8 cellular contexts compared by ENCODE assay signal in genomic region chr9:113409883-113410206, GRCh38. TPM values are rescaled to one million over a fixed set of nuclear protein-coding genes. Genes with fewer than 3 reads are reported as not detected.
DNase-seq lines count a peak whose midpoint lies in the region; ATAC-seq and TF ChIP-seq lines count a peak whose summit lies in the region.

No MANE protein-coding gene starts in this region.

- peak overlapping the region; percentile 92 for H3K27ac ChIP-seq in DOHH2 (ENCODE audit: low read depth, low read length)
- peak overlapping the region; percentile 94 to 98 (median 94) for H3K27ac ChIP-seq in right lobe of liver
- H3K27ac ChIP-seq in upper lobe of left lung = peak overlapping the region; percentile 90 to 99 (median 94)

- intact Hi-C loops in right lobe of liver (cut with DNase I) = loop anchor here in 1 of 2 donors (5.0 kb wide), 1 partner anchor 98 kb away; no protein-coding TSS in a partner anchor

- H3K9me3 ChIP-seq in DOHH2 (ENCODE audit: control insufficient read depth, insufficient read depth, low read length) (no peaks in the 10 kb centered on the region), right lobe of liver (no peaks in the 10 kb centered on the region), upper lobe of left lung (no peaks in the 10 kb centered on the region)

- peaks cover 35% of the 10 kb centered on the region for H3K36me3 ChIP-seq in DOHH2 (ENCODE audit: control insufficient read depth, low read length)
- H3K36me3 ChIP-seq in right lobe of liver = peaks cover 0 to 12% (median 6%) of the 10 kb centered on the region in 4 donors
- peaks cover 0 to 15% (median 10%) of the 10 kb centered on the region in 4 donors for H3K36me3 ChIP-seq in upper lobe of left lung

- no peak for TF ChIP-seq EP300 in upper lobe of left lung (IDR thresholded peaks at IDR 0.05)

- DNase-seq in amniotic stem cell (lab: John Stamatoyannopoulos, UW) (peak; percentile 54), right lobe of liver (no peak), upper lobe of left lung (peak in 1 of 2 donors; percentile 31), GDM1 (lab: John Stamatoyannopoulos, UW) (no peak), KG1 (lab: John Stamatoyannopoulos, UW) (no peak)

- peaks cover 25% of the 10 kb centered on the region for H3F3A ChIP-seq in DOHH2 (ENCODE audit: control insufficient read depth, insufficient read depth)

- TF ChIP-seq POLR2A in right lobe of liver (IDR thresholded peaks at IDR 0.05) = no peak
- TF ChIP-seq POLR2A in upper lobe of left lung (IDR thresholded peaks at IDR 0.05) = no peak

- peak overlapping the region; percentile 90 for H3K4me2 ChIP-seq in DOHH2 (ENCODE audit: low read length)

- 0% methylated on average over 2 of the region's 20 CpGs for WGBS in right lobe of liver (ENCODE audit: insufficient coverage, low coverage, low lambda C conversion rate, missing lambda C conversion rate)
- 0 to 1% methylated on average over 2 to 19 of the region's 20 CpGs for whole genome bisulfite sequencing in upper lobe of left lung, 2 donors

- H4K20me1 ChIP-seq in DOHH2 (ENCODE audit: control insufficient read depth, insufficient read depth, low read depth, low read length) = no peaks in the 10 kb centered on the region

- H3K4me3 ChIP-seq in DOHH2 (ENCODE audit: low read length) (peak overlapping the region; percentile 96), right lobe of liver (peak overlapping the region; percentile 84 to 95 (median 85)), upper lobe of left lung (peak overlapping the region; percentile 79 to 90 (median 86))

- peaks cover 31% of the 10 kb centered on the region for H3K4me1 ChIP-seq in DOHH2 (ENCODE audit: control insufficient read depth, low read length)
- H3K4me1 ChIP-seq in right lobe of liver = peaks cover 0 to 20% (median 8%) of the 10 kb centered on the region in 4 donors
- peaks cover 9 to 33% (median 16%) of the 10 kb centered on the region in 4 donors for H3K4me1 ChIP-seq in upper lobe of left lung

- no peak for TF ChIP-seq CTCF in DOHH2 (IDR thresholded peaks at IDR 0.05; ENCODE audit: low read depth, low read length, poor library complexity, severe bottlenecking)
- no peak for TF ChIP-seq CTCF in right lobe of liver (IDR thresholded peaks at IDR 0.05)
- no peak for TF ChIP-seq CTCF in upper lobe of left lung (IDR thresholded peaks at IDR 0.05)

- no peaks in the 10 kb centered on the region for H3K9me2 ChIP-seq in DOHH2 (replicated peaks; ENCODE audit: control insufficient read depth, low read length)

- H3K27me3 ChIP-seq in DOHH2 (ENCODE audit: control insufficient read depth, low read length) (no peaks in the 10 kb centered on the region), right lobe of liver (no peaks in the 10 kb centered on the region), upper lobe of left lung (no peaks in the 10 kb centered on the region)

- ATAC-seq in HG03045 (IDR thresholded peaks at IDR 0.05; ENCODE audit: unreplicated experiment) = peak; percentile 4
- ATAC-seq in right lobe of liver = no peak
- ATAC-seq in upper lobe of left lung (ENCODE audit: low FRiP score in 2 of 2) = peak; percentile 0 to 3
- no peak for ATAC-seq in HG02970 (IDR thresholded peaks at IDR 0.05; ENCODE audit: low FRiP score, unreplicated experiment)

- H3K79me2 ChIP-seq in DOHH2 (ENCODE audit: control insufficient read depth, low read length) = peaks cover 36% of the 10 kb centered on the region

RNA-seq across cellular contexts. Expression of gene POLE3, which starts 0.6 kb away (rescaled TPM):
- 10 to 100 TPM; 13.8 to 24.5 (median 16.6) TPM for total RNA-seq in right lobe of liver
- total RNA-seq in upper lobe of left lung = 10 to 100 TPM in 4 of 6 donors, 1 to 10 TPM in 2; 6.4 to 37.1 (median 28.4) TPM

RNA-seq across cellular contexts. Expression of gene C9orf43, which starts 0.7 kb away (rescaled TPM):
- total RNA-seq in right lobe of liver = 1 to 10 TPM in 1 of 6 experiments, under 1 TPM in 5; 0.40 to 1.0 (median 0.50) TPM
- 1 to 10 TPM in 2 of 6 donors, under 1 TPM in 4; 0.23 to 3.1 (median 0.43) TPM for total RNA-seq in upper lobe of left lung

RNA-seq across cellular contexts. Expression of gene ALAD, which starts 8.8 kb away (rescaled TPM):
- total RNA-seq in right lobe of liver = 100 to 1,000 TPM in 2 of 6 experiments, 10 to 100 TPM in 4; 35.3 to 140 (median 73.6) TPM
- 10 to 100 TPM; 30.6 to 48.2 (median 38.2) TPM for total RNA-seq in upper lobe of left lung

RNA-seq across cellular contexts. Expression of gene HDHD3, which starts 33.1 kb away (rescaled TPM):
- total RNA-seq in right lobe of liver = 10 to 100 TPM; 36.5 to 70.5 (median 67.1) TPM
- 10 to 100 TPM; 12.0 to 25.8 (median 19.6) TPM for total RNA-seq in upper lobe of left lung

RNA-seq across cellular contexts. Expression of gene RGS3, which starts 53.7 kb away (rescaled TPM):
- total RNA-seq in right lobe of liver (10 to 100 TPM; 19.0 to 60.3 (median 31.0) TPM), upper lobe of left lung (10 to 100 TPM; 60.3 to 93.2 (median 72.6) TPM)

Comparison
In these comparisons a context has a peak if more than half of its experiments do, and no peak if none do; other contexts are left out.
1. ATAC-seq: peak in HG03045 (single experiment) and upper lobe of left lung (2 of 2); none in right lobe of liver (0 of 4) and HG02970 (single experiment).
2. Peak in every context shown above with its lines, with median percentiles within 50 percentile points of each other: H3K27ac ChIP-seq and H3K4me3 ChIP-seq.